ENCODE assay signal across 8 cellular contexts in the genomic region with DNA sequence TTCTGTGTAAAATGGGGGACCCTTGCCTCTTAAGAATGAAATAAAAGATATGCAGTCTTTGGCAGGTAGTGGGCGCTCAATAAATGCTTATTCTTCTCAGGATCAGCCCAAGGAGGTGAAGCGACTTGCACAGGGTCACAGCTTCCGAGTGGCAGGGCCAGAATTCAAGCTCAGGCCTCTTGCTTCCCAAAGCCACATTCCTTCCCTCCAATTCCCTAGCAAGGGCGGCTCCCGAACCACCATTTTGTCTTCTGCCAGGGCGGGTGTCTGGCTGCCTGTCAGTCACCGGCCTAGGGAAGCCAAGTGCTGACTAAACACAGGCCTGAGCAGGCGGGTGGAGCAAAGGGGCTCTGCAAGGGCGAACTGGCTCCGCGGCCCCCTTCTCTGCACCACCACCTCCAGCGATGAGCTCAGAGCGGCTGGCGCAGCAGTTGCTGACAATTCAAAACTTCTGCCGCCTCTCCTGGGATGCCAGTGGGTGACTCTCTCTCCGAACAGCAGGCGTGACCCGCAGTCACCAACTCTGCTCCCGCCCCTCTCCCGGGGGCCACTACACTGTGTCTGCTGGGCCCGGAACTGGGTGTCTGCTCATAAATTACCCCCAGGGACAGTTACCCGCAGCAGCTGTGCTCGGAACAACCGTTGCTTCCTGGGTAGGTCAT.
DNase-seq lines count a peak whose midpoint lies in the region; ATAC-seq and TF ChIP-seq lines count a peak whose summit lies in the region.

No MANE protein-coding gene starts in this region.

- DNase-seq in activated gamma-delta T cell treated with Interleukin-2 at 50 U/mL for 16 hours: peak; percentile 33
- no peak for DNase-seq in activated gamma-delta T cell (lab: John Stamatoyannopoulos, UW)
- peak; percentile 82 for DNase-seq in fibroblast of mammary gland (ENCODE audit: low read depth)
- peak; percentile 50 for DNase-seq in nephron progenitor cell
- DNase-seq in NK-92 (lab: John Stamatoyannopoulos, UW; ENCODE audit: unreplicated experiment): no peak
- DNase-seq in MM.1S: no peak

- H3K9me3 ChIP-seq in SU-DHL-6 (ENCODE audit: insufficient read depth, low read length): no peaks in the 10 kb centered on the region
- H3K9me3 ChIP-seq in MM.1S (replicated peaks; ENCODE audit: insufficient read depth, low read length): no peaks in the 10 kb centered on the region

- no peaks in the 10 kb centered on the region for H3K79me2 ChIP-seq in SU-DHL-6 (ENCODE audit: insufficient read depth, low read length)
- no peaks in the 10 kb centered on the region for H3K79me2 ChIP-seq in MM.1S (ENCODE audit: low read length)

- H3K27me3 Mint-ChIP-seq in nephron progenitor cell (ENCODE audit: low read depth, poor library complexity): peaks cover 2% of the 10 kb centered on the region

- H3K9ac ChIP-seq in SU-DHL-6 (ENCODE audit: low read length) (no peak overlapping the region), MM.1S (ENCODE audit: low read length) (no peak overlapping the region)

- H3K4me2 ChIP-seq in SU-DHL-6 (ENCODE audit: low read depth, low read length, poor library complexity, severe bottlenecking) (no peak overlapping the region), MM.1S (ENCODE audit: low read depth, low read length) (no peak overlapping the region)

- H3K27ac ChIP-seq in SU-DHL-6 (ENCODE audit: low read depth, low read length): 0 out of 2 replicates have a peak overlapping the region, but pooled peaks have one; percentile 11
- H3K27ac ChIP-seq in MM.1S (ENCODE audit: low read length): no peak overlapping the region

- H3K27me3 ChIP-seq in SU-DHL-6 (ENCODE audit: low read length): no peaks in the 10 kb centered on the region
- no peaks in the 10 kb centered on the region for H3K27me3 ChIP-seq in MM.1S (replicated peaks; ENCODE audit: insufficient read depth, low read length)

- H3K4me3 ChIP-seq in SU-DHL-6 (ENCODE audit: insufficient read depth, low read length, poor library complexity, severe bottlenecking): no peak overlapping the region
- H3K4me3 ChIP-seq in fibroblast of mammary gland (ENCODE audit: control insufficient read depth, low read depth, low read length): no peak overlapping the region
- no peak overlapping the region for H3K4me3 ChIP-seq in MM.1S (ENCODE audit: low read length)

- TF ChIP-seq CTCF in SU-DHL-6 (IDR thresholded peaks at IDR 0.05; ENCODE audit: insufficient read depth, low read length, poor library complexity, severe bottlenecking) (no peak), fibroblast of mammary gland (conservative IDR thresholded peaks at IDR 0.05; ENCODE audit: control insufficient read depth, insufficient read depth, low read depth, low read length) (peak; percentile 33), nephron progenitor cell (IDR thresholded peaks at IDR 0.05) (no peak), MM.1S (IDR thresholded peaks at IDR 0.05; ENCODE audit: low read length) (no peak)

- H3K4me1 Mint-ChIP-seq in nephron progenitor cell: peaks cover 90% of the 10 kb centered on the region

- ATAC-seq in GM19395 (IDR thresholded peaks at IDR 0.05; ENCODE audit: unreplicated experiment): no peak

- H3K9me3 Mint-ChIP-seq in nephron progenitor cell: no peaks in the 10 kb centered on the region

- H4K20me1 ChIP-seq in SU-DHL-6 (ENCODE audit: low read depth, low read length) (no peaks in the 10 kb centered on the region), MM.1S (ENCODE audit: insufficient read depth, low read length) (no peaks in the 10 kb centered on the region)

- H3F3A ChIP-seq in SU-DHL-6 (ENCODE audit: insufficient read depth): peaks cover 5% of the 10 kb centered on the region; the same call in 1 of the 2 replicates
- H3F3A ChIP-seq in MM.1S (ENCODE audit: insufficient read depth, low read length): no peaks in the 10 kb centered on the region

- H3K4me3 Mint-ChIP-seq in nephron progenitor cell: no peak overlapping the region

- H3K4me1 ChIP-seq in MM.1S (ENCODE audit: low read length): peaks cover 5% of the 10 kb centered on the region; the same call in 1 of the 2 replicates

- no peak overlapping the region for H2AFZ ChIP-seq in SU-DHL-6 (ENCODE audit: low read depth, low read length, severe bottlenecking)
- no peak overlapping the region for H2AFZ ChIP-seq in MM.1S (ENCODE audit: low read length)

- peak overlapping the region; percentile 95 for H3K27ac Mint-ChIP-seq in nephron progenitor cell

- peaks cover 11% of the 10 kb centered on the region for H3K36me3 Mint-ChIP-seq in nephron progenitor cell (ENCODE audit: low read depth)

- H3K9me2 ChIP-seq in SU-DHL-6 (replicated peaks; ENCODE audit: insufficient read depth, low read length): no peaks in the 10 kb centered on the region
- no peaks in the 10 kb centered on the region for H3K9me2 ChIP-seq in MM.1S (replicated peaks; ENCODE audit: insufficient read depth, low read length)

- H3K36me3 ChIP-seq in SU-DHL-6 (ENCODE audit: low read length): no peaks in the 10 kb centered on the region
- no peaks in the 10 kb centered on the region; the same call in 1 of the 2 replicates for H3K36me3 ChIP-seq in MM.1S (replicated peaks; ENCODE audit: insufficient read depth, low read length)

Comparison
In these comparisons a context has a peak if more than half of its experiments do, and no peak if none do; other contexts are left out.
1. DNase-seq: peak in activated gamma-delta T cell treated with Interleukin-2 at 50 U/mL for 16 hours (single experiment), fibroblast of mammary gland (single experiment) and nephron progenitor cell (single experiment); none in activated gamma-delta T cell (single experiment), NK-92 (single experiment) and MM.1S (single experiment).